In the genomic region with DNA sequence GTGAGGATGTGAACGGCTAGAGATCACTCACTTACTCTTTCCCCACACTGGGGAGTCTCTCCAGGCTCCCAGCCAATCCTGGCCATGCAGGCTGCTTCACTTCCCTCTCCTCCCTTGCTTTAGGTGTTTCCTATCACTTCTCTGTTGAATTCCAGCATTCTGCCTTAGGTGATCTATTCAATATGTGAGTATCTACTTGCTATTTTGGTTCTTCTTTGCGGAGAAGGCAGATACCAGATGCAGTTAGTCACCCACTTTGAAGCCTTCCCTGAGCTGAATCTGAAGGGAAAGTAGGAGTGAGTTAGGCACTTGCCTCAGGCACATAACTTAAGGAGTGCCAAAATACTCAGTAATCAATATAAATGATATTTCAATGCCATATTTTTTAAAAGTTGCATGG, we compare ENCODE assay signal across 29 cellular contexts. TPM values are rescaled to one million over a fixed set of nuclear protein-coding genes. Genes with fewer than 3 reads are reported as not detected.
DNase-seq lines count a peak whose midpoint lies in the region; ATAC-seq, FAIRE-seq and TF ChIP-seq lines count a peak whose summit lies in the region.
"Had no signal": no experiment of that assay in that cellular context is flagged by ENCODE, and none has a peak within 500 bp of the region (broad histone marks: within the 10 kb centered on the region; RNA-seq: fewer than 3 reads in every experiment).

No MANE protein-coding gene starts in this region.

- H3K27me3 Mint-ChIP-seq in WTC11 (ENCODE audit: low read depth) (peaks cover 3% of the 10 kb centered on the region), nephron progenitor cell (ENCODE audit: low read depth, poor library complexity) (no peaks in the 10 kb centered on the region)
- H3K27me3 Mint-ChIP-seq: type B pancreatic cell had no signal

- no peak overlapping the region for H3K14ac ChIP-seq in IMR-90 (replicated peaks; ENCODE audit: low read depth, low read length)

- H3K4me1 ChIP-seq in IMR-90 (ENCODE audit: control insufficient read depth, insufficient read depth, low read length) (no peaks in the 10 kb centered on the region), mammary epithelial cell (ENCODE audit: insufficient read depth, low read length) (peaks cover 18% of the 10 kb centered on the region), keratinocyte (ENCODE audit: control insufficient read depth, extremely low read depth, insufficient read depth, low read length) (peaks cover 18% of the 10 kb centered on the region)
- H3K4me1 ChIP-seq: adrenal gland; BLaER1 treated with 17β-estradiol and CSF1 and Interleukin-3, amounts not matched to agents 10 nM and 100 nM; colonic mucosa; esophagus squamous epithelium; prostate gland had no signal

- no peak overlapping the region for H2BK15ac ChIP-seq in IMR-90 (ENCODE audit: low read depth, low read length)

- no peak overlapping the region for H3K9ac ChIP-seq in IMR-90 (ENCODE audit: low read depth, low read length)
- H3K9ac ChIP-seq in mammary epithelial cell (ENCODE audit: insufficient read depth, low read length) = no peak overlapping the region
- no peak overlapping the region for H3K9ac ChIP-seq in keratinocyte (ENCODE audit: control insufficient read depth, extremely low read depth, insufficient read depth, low read length)
- H3K9ac ChIP-seq: BLaER1 treated with 17β-estradiol and CSF1 and Interleukin-3, amounts not matched to agents 10 nM and 100 nM had no signal

- intact Hi-C loops in IMR-90 (cut with micrococcal nuclease) = no loop called here
- intact Hi-C loops in mammary epithelial cell (cut with micrococcal nuclease) = no loop called here

- H2BK5ac ChIP-seq in IMR-90 (ENCODE audit: low read depth, low read length, poor library complexity, severe bottlenecking) = no peak overlapping the region

- H4K8ac ChIP-seq in IMR-90 (ENCODE audit: low read depth in 2 of 2, low read length in 2 of 2) = no peak overlapping the region

- no peak for TF ChIP-seq RAD21 in IMR-90 (IDR thresholded peaks at IDR 0.05; ENCODE audit: low read length)

- in situ Hi-C loops in IMR-90 (cut with MboI; ENCODE audit: low sequenced_read_pairs) (no loop called here), mammary epithelial cell (cut with MboI; ENCODE audit: low sequenced_read_pairs in 2 of 2) (no loop called here)

- CTCF ChIA-PET in IMR-90 (lab: Yijun Ruan, JAX) = no interaction called here
- CTCF ChIA-PET in mammary epithelial cell (lab: Charles Lee; ENCODE audit: low non-redundant PET) = no interaction called here
- CTCF ChIA-PET in WTC11 (lab: Charles Lee) = no interaction called here

- no peak overlapping the region for H3K4me3 ChIP-seq in AG09309 (ENCODE audit: control insufficient read depth, low read depth, low read length)
- no peak overlapping the region for H3K4me3 ChIP-seq in IMR-90 (ENCODE audit: insufficient read depth, low read depth, low read length)
- H3K4me3 ChIP-seq in mammary epithelial cell (replicated peaks in 1 of 3; ENCODE audit: insufficient read depth in 1 of 3, low read depth in 2 of 3, low read length in 3 of 3) = no peak overlapping the region
- no peak overlapping the region for H3K4me3 ChIP-seq in keratinocyte (ENCODE audit: control insufficient read depth in 2 of 3, extremely low read depth in 1 of 3, insufficient read depth in 2 of 3, low read depth in 1 of 3, low read length in 3 of 3)
- H3K4me3 ChIP-seq: adrenal gland; BLaER1 treated with 17β-estradiol and CSF1 and Interleukin-3, amounts not matched to agents 10 nM and 100 nM; colonic mucosa; esophagus squamous epithelium; GM12878; prostate gland; skin epidermis had no signal

- no peak overlapping the region for H3K23ac ChIP-seq in IMR-90 (ENCODE audit: low read depth, low read length)

- H3K27ac Mint-ChIP-seq in WTC11 = no peak overlapping the region
- H3K27ac Mint-ChIP-seq in nephron progenitor cell = no peak overlapping the region
- H3K27ac Mint-ChIP-seq: effector memory CD8-positive, alpha-beta T cell; T-helper 1 cell treated with Interleukin-12 subunit alpha and Interleukin-12 subunit beta and Interleukin-4 antibody, amounts not matched to agents 30 μg/mL and 1 μg/mL, for 36 hours; type B pancreatic cell had no signal

- no peak overlapping the region for H3K4me3 Mint-ChIP-seq in WTC11
- H3K4me3 Mint-ChIP-seq in nephron progenitor cell = no peak overlapping the region
- H3K4me3 Mint-ChIP-seq: activated T-cell treated with anti-CD3 and anti-CD28 coated beads, Interleukin-2, amount 50 U/mL, for 4 hours; effector memory CD8-positive, alpha-beta T cell; T-helper 1 cell treated with Interleukin-12 subunit alpha and Interleukin-12 subunit beta and Interleukin-4 antibody, amounts not matched to agents 30 μg/mL and 1 μg/mL, for 36 hours; type B pancreatic cell had no signal

- H3K18ac ChIP-seq in IMR-90 (ENCODE audit: low read depth, low read length) = no peak overlapping the region

- no peaks in the 10 kb centered on the region for H3K36me3 ChIP-seq in IMR-90 (ENCODE audit: control insufficient read depth, insufficient read depth, low read length)
- H3K36me3 ChIP-seq in mammary epithelial cell (ENCODE audit: insufficient read depth, low read length) = no peaks in the 10 kb centered on the region
- no peaks in the 10 kb centered on the region for H3K36me3 ChIP-seq in keratinocyte (ENCODE audit: control insufficient read depth in 2 of 2, extremely low read depth in 1 of 2, insufficient read depth in 2 of 2, low read length in 2 of 2)
- H3K36me3 ChIP-seq: adrenal gland; BLaER1 treated with 17β-estradiol and CSF1 and Interleukin-3, amounts not matched to agents 10 nM and 100 nM; brain microvascular endothelial cell; colonic mucosa; esophagus squamous epithelium; neutrophil; prostate gland had no signal

- no peaks in the 10 kb centered on the region for H3K79me1 ChIP-seq in IMR-90 (ENCODE audit: low read depth in 1 of 2, low read length in 2 of 2)

- dilution Hi-C loops in IMR-90 (cut with HindIII; ENCODE audit: low sequenced_read_pairs, unreplicated experiment) = no loop called here
- dilution Hi-C loops in mammary epithelial cell (cut with HindIII; ENCODE audit: low sequenced_read_pairs) = no loop called here
- dilution Hi-C loops in keratinocyte (cut with MboI; ENCODE audit: extremely low pct_ligation_motif_present, low sequenced_read_pairs) = no loop called here

- H4K91ac ChIP-seq in IMR-90 (ENCODE audit: insufficient read depth, low read depth, low read length) = no peak overlapping the region

- H3K27me3 ChIP-seq in IMR-90 (ENCODE audit: control insufficient read depth, insufficient read depth, low read length) (no peaks in the 10 kb centered on the region), mammary epithelial cell (ENCODE audit: insufficient read depth, low read length) (no peaks in the 10 kb centered on the region), keratinocyte (ENCODE audit: control insufficient read depth, extremely low read depth, insufficient read depth, low read length) (no peaks in the 10 kb centered on the region)
- H3K27me3 ChIP-seq: adrenal gland, brain microvascular endothelial cell, colonic mucosa, esophagus squamous epithelium, neutrophil had no signal

- no peak overlapping the region for H2AK9ac ChIP-seq in IMR-90 (replicated peaks; ENCODE audit: low read depth, low read length, poor library complexity)

- no peak overlapping the region for H3K4ac ChIP-seq in IMR-90 (ENCODE audit: low read depth, low read length)

- H2BK120ac ChIP-seq in IMR-90 (ENCODE audit: low read depth, low read length) = no peak overlapping the region

- no peak for TF ChIP-seq POLR2A in IMR-90 (IDR thresholded peaks at IDR 0.05; ENCODE audit: low read depth, low read length)

- no CpG with 5 or more reads among the region's 2 CpGs for WGBS in IMR-90 (ENCODE audit: extremely low coverage in 2 of 2, insufficient read length in 1 of 2), 2 experiments
- 24% methylated on average over 2 of the region's 2 CpGs for whole genome bisulfite sequencing in mammary epithelial cell (ENCODE audit: low coverage, missing lambda C conversion rate)

- peaks cover 47% of the 10 kb centered on the region for H3K9me3 Mint-ChIP-seq in WTC11
- H3K9me3 Mint-ChIP-seq in nephron progenitor cell = peaks cover 25% of the 10 kb centered on the region

- DNase-seq in AG09309 (ENCODE audit: low read depth) = peak; percentile 28
- DNase-seq in IMR-90 = peak; percentile 21
- DNase-seq in mammary epithelial cell = peak; percentile 89
- DNase-seq in keratinocyte (ENCODE audit: low read depth, low spot score) = peak; percentile 80
- no peak for DNase-seq in WTC11 (ENCODE audit: low spot score)
- DNase-seq in nephron progenitor cell = no peak
- DNase-seq in middle frontal gyrus (ENCODE audit: extremely low spot score, low spot score) = no peak
- DNase-seq: activated CD4-positive, alpha-beta T cell treated with anti-CD3 and anti-CD28 coated beads for 4 hours; activated T-cell treated with anti-CD3 and anti-CD28 coated beads, Interleukin-2, amount 50 U/mL, for 4 hours; adrenal gland; brain microvascular endothelial cell; colonic mucosa; DND-41; effector memory CD8-positive, alpha-beta T cell; esophagus squamous epithelium; MM.1S; NCI-H1417 treated with DMSO at 0.1 percent for 48 hours; NCI-H524; stimulated activated CD4-positive, alpha-beta T cell treated with anti-CD3 and anti-CD28 coated beads, Interleukin-2, amount 100 ng/mL, for 24 hours had no signal

- H3K27ac ChIP-seq in IMR-90 (ENCODE audit: insufficient read depth, low read length) = no peak overlapping the region
- peak overlapping the region; percentile 19 for H3K27ac ChIP-seq in mammary epithelial cell (ENCODE audit: insufficient read depth, low read depth, low read length)
- peak overlapping the region; percentile 2 for H3K27ac ChIP-seq in keratinocyte (ENCODE audit: control insufficient read depth, insufficient read depth, low read length)
- H3K27ac ChIP-seq: adrenal gland; BLaER1 treated with 17β-estradiol and CSF1 and Interleukin-3, amounts not matched to agents 10 nM and 100 nM; brain microvascular endothelial cell; colonic mucosa; esophagus squamous epithelium; neutrophil; prostate gland; skin epidermis had no signal

- no peak overlapping the region for H4K5ac ChIP-seq in IMR-90 (ENCODE audit: low read depth, low read length)

- H3K9me1 ChIP-seq in IMR-90 (ENCODE audit: insufficient read depth, low read length) = no peaks in the 10 kb centered on the region
- H3K9me1 ChIP-seq in keratinocyte (ENCODE audit: control insufficient read depth, extremely low read depth, insufficient read depth, low read length) = no peaks in the 10 kb centered on the region

- H2AK5ac ChIP-seq in IMR-90 (ENCODE audit: low read depth, low read length) = no peak overlapping the region

- H3K56ac ChIP-seq in IMR-90 (ENCODE audit: extremely low read depth, insufficient read depth, low read length) = no peak overlapping the region

- H2AFZ ChIP-seq in IMR-90 (replicated peaks; ENCODE audit: low read length, poor library complexity) (no peak overlapping the region), mammary epithelial cell (ENCODE audit: low read depth, low read length) (peak overlapping the region; percentile 53), keratinocyte (ENCODE audit: control insufficient read depth, low read length) (peak overlapping the region; percentile 54)

- H3K36me3 Mint-ChIP-seq in WTC11 = peaks cover 26% of the 10 kb centered on the region
- no peaks in the 10 kb centered on the region for H3K36me3 Mint-ChIP-seq in nephron progenitor cell (ENCODE audit: low read depth)

- H3K79me2 ChIP-seq in mammary epithelial cell (ENCODE audit: insufficient read depth, low read length) (no peaks in the 10 kb centered on the region), keratinocyte (ENCODE audit: control insufficient read depth, insufficient read depth, low read length) (no peaks in the 10 kb centered on the region)

- no TSS peak for BruUV-seq in IMR-90 (replicated peaks; lab: Mats Ljungman, UMichigan)
- no TSS peak for BruUV-seq in mammary epithelial cell (replicated peaks; lab: Mats Ljungman, UMichigan)

- H3K9me3 ChIP-seq in IMR-90 (ENCODE audit: control insufficient read depth, insufficient read depth, low read length) (peaks cover 4% of the 10 kb centered on the region), mammary epithelial cell (replicated peaks; ENCODE audit: insufficient read depth, low read length) (no peaks in the 10 kb centered on the region), keratinocyte (ENCODE audit: control insufficient read depth, low read depth, low read length) (no peaks in the 10 kb centered on the region)
- H3K9me3 ChIP-seq: adrenal gland, colonic mucosa, neutrophil, prostate gland had no signal

- H3K4me1 Mint-ChIP-seq in WTC11 (0 out of 2 replicates have a peak, but pooled peaks cover 2% of the 10 kb centered on the region), nephron progenitor cell (no peaks in the 10 kb centered on the region)

- FAIRE-seq in keratinocyte (lab: Jason Lieb, UNC) = peak; percentile 98
- FAIRE-seq: A204.1, GM12878, RCC 7860 had no signal

- H3K4me2 ChIP-seq in IMR-90 (ENCODE audit: low read depth, low read length) (no peak overlapping the region), mammary epithelial cell (ENCODE audit: insufficient read depth, low read depth, low read length) (peak overlapping the region; percentile 52), keratinocyte (ENCODE audit: control insufficient read depth, extremely low read depth, insufficient read depth, low read depth, low read length) (peak overlapping the region; percentile 62)
- H3K4me2 ChIP-seq: BLaER1 treated with 17β-estradiol and CSF1 and Interleukin-3, amounts not matched to agents 10 nM and 100 nM had no signal

- ATAC-seq in IMR-90 (ENCODE audit: low read depth) (peak; percentile 27; the same call in 1 of the 2 replicates), WTC11 (no peak), HG02798 (IDR thresholded peaks at IDR 0.05; ENCODE audit: poor library complexity, unreplicated experiment) (no peak)
- ATAC-seq: activated T-cell treated with anti-CD3 and anti-CD28 coated beads, Interleukin-2, amount 50 U/mL, for 4 hours; effector memory CD8-positive, alpha-beta T cell; GM12878 had no signal

- H4K20me1 ChIP-seq in IMR-90 (ENCODE audit: insufficient read depth, low read length) (no peaks in the 10 kb centered on the region), mammary epithelial cell (ENCODE audit: insufficient read depth, low read length) (no peaks in the 10 kb centered on the region), keratinocyte (ENCODE audit: control insufficient read depth, extremely low read depth, insufficient read depth, low read length) (no peaks in the 10 kb centered on the region)
- H4K20me1 ChIP-seq: BLaER1 treated with 17β-estradiol and CSF1 and Interleukin-3, amounts not matched to agents 10 nM and 100 nM had no signal

- TF ChIP-seq CTCF in AG09309 (IDR thresholded peaks at IDR 0.05; ENCODE audit: control insufficient read depth, insufficient read depth, low read depth, low read length, missing control alignments) = no peak
- no peak for TF ChIP-seq CTCF in IMR-90 (conservative IDR thresholded peaks at IDR 0.05; ENCODE audit: low read depth, low read length)
- no peak for TF ChIP-seq CTCF in mammary epithelial cell (conservative IDR thresholded peaks at IDR 0.05 in 1 of 2, IDR thresholded peaks at IDR 0.05 in 1 of 2; ENCODE audit: extremely low read depth in 1 of 2, insufficient read depth in 1 of 2, low read depth in 1 of 2, low read length in 2 of 2)
- no peak for TF ChIP-seq CTCF in keratinocyte (optimal IDR thresholded peaks at IDR 0.05 in 1 of 3, IDR thresholded peaks at IDR 0.05 in 1 of 3, conservative IDR thresholded peaks at IDR 0.05 in 1 of 3; ENCODE audit: extremely low read depth in 1 of 3, insufficient read depth in 2 of 3, low read length in 3 of 3)
- no peak for TF ChIP-seq CTCF in WTC11 (IDR thresholded peaks at IDR 0.05)
- TF ChIP-seq CTCF in nephron progenitor cell (IDR thresholded peaks at IDR 0.05) = no peak

- POLR2A ChIA-PET in IMR-90 (lab: Charles Lee; ENCODE audit: unreplicated experiment) (no interaction called here), WTC11 (lab: Charles Lee) (no interaction called here)

- no peak overlapping the region for H2BK20ac ChIP-seq in IMR-90 (ENCODE audit: low read depth, low read length)

RNA-seq across cellular contexts. Expression of a gene that starts 36.0 kb away (rescaled TPM):
- total RNA-seq in IMR-90 (2012; rRNA removed) (1.1 and 2.0 TPM in 2 replicates), mammary epithelial cell (1 to 10 TPM; 4.0 to 8.9 TPM), WTC11 (2021) (20.0 to 27.2 TPM (median 25.9 TPM) in 3 replicates)
- polyA plus RNA-seq in IMR-90 (2012; rRNA removed) (0.89 and 1.1 TPM in 2 replicates), mammary epithelial cell (9.4 TPM), keratinocyte (6.2 to 9.2 TPM (median 6.3 TPM) in 3 replicates)
- 0.27 and 0.30 TPM in 2 replicates for polyA plus RNA-seq in IMR-90 (2012; cell fraction: cytosol; rRNA removed)
- 0.99 and 1.6 TPM in 2 replicates for polyA plus RNA-seq in IMR-90 (2012; cell fraction: nucleus; rRNA removed; ENCODE audit: low replicate concordance)
- polyA minus RNA-seq in mammary epithelial cell (20.0 TPM), keratinocyte (3.5 to 16.0 TPM (median 8.8 TPM) in 3 replicates)
- polyA plus RNA-seq in keratinocyte (2011; ENCODE audit: low read depth) = not detected
- polyA plus RNA-seq in keratinocyte (2011; cell fraction: cytosol; rRNA removed) = 3.8 and 7.9 TPM in 2 replicates
- 6.2 and 9.3 TPM in 2 replicates for polyA plus RNA-seq in keratinocyte (2011; cell fraction: nucleus; rRNA removed)
- 0.61 and 6.0 TPM in 2 replicates for polyA plus RNA-seq in keratinocyte (2012; ENCODE audit: low replicate concordance)
- polyA minus RNA-seq in keratinocyte (2011; cell fraction: cytosol; rRNA and poly(A)+ RNA removed) = 15.2 TPM
- 4.5 and 8.7 TPM in 2 replicates for polyA minus RNA-seq in keratinocyte (2011; cell fraction: nucleus; rRNA and poly(A)+ RNA removed)

Comparison
In these comparisons a context has a peak if more than half of its experiments do, and no peak if none do; other contexts are left out.
1. DNase-seq: peak in AG09309 (single experiment), IMR-90 (single experiment), mammary epithelial cell (single experiment) and keratinocyte (single experiment); none in WTC11 (single experiment), nephron progenitor cell (single experiment) and middle frontal gyrus (single experiment).